ENCODE assay signal across 6 cellular contexts in genomic region chr1:109668123-109668800, GRCh38. TPM values are rescaled to one million over a fixed set of nuclear protein-coding genes. Genes with fewer than 3 reads are reported as not detected.
DNase-seq lines count a peak whose midpoint lies in the region; ATAC-seq and TF ChIP-seq lines count a peak whose summit lies in the region.

No MANE protein-coding gene starts in this region.

- no peaks in the 10 kb centered on the region for H3K27me3 Mint-ChIP-seq in activated T-cell treated with anti-CD3 and anti-CD28 coated beads, Interleukin-2, amount 50 U/mL, for 4 hours (ENCODE audit: low read depth)

- peaks cover 27% of the 10 kb centered on the region for H3K4me1 Mint-ChIP-seq in activated T-cell treated with anti-CD3 and anti-CD28 coated beads, Interleukin-2, amount 50 U/mL, for 4 hours (ENCODE audit: low read depth)

- H3K4me3 ChIP-seq in iPS-15b (ENCODE audit: low read depth, low read length) = peak overlapping the region; percentile 43
- peak overlapping the region; percentile 56 for H3K4me3 ChIP-seq in upper lobe of right lung

- intact Hi-C loops in upper lobe of right lung (cut with DNase I) = no loop called here

- H3K4me1 ChIP-seq in iPS-15b (ENCODE audit: control insufficient read depth, insufficient read depth, low read length) (no peaks in the 10 kb centered on the region), upper lobe of right lung (peaks cover 9% of the 10 kb centered on the region)

- H3K9ac ChIP-seq in iPS-15b (ENCODE audit: low read depth, low read length) = no peak overlapping the region

- H3K27me3 ChIP-seq in iPS-15b (ENCODE audit: control insufficient read depth, insufficient read depth, low read length) = no peaks in the 10 kb centered on the region
- no peaks in the 10 kb centered on the region for H3K27me3 ChIP-seq in upper lobe of right lung

- H3K36me3 Mint-ChIP-seq in activated T-cell treated with anti-CD3 and anti-CD28 coated beads, Interleukin-2, amount 50 U/mL, for 4 hours (ENCODE audit: insufficient read depth) = no peaks in the 10 kb centered on the region

- no peak overlapping the region for H3K27ac ChIP-seq in upper lobe of right lung

- ATAC-seq in activated T-cell treated with anti-CD3 and anti-CD28 coated beads, Interleukin-2, amount 50 U/mL, for 4 hours = peak; percentile 38 to 42
- peak; percentile 3 for ATAC-seq in upper lobe of right lung

- peak overlapping the region; percentile 72 for H3K4me3 Mint-ChIP-seq in activated T-cell treated with anti-CD3 and anti-CD28 coated beads, Interleukin-2, amount 50 U/mL, for 4 hours

- no peaks in the 10 kb centered on the region for H3K36me3 ChIP-seq in iPS-15b (ENCODE audit: control insufficient read depth, insufficient read depth, low read length)
- H3K36me3 ChIP-seq in upper lobe of right lung = no peaks in the 10 kb centered on the region

- no peaks in the 10 kb centered on the region for H3K9me3 Mint-ChIP-seq in activated T-cell treated with anti-CD3 and anti-CD28 coated beads, Interleukin-2, amount 50 U/mL, for 4 hours

- no peak for DNase-seq in activated T-cell treated with anti-CD3 and anti-CD28 coated beads, Interleukin-2, amount 50 U/mL, for 4 hours
- DNase-seq in activated T-cell treated with anti-CD3 and anti-CD28 coated beads for 4 hours (no peak), upper lobe of right lung (no peak), SW480 (ENCODE audit: low spot score) (no peak), NCI-H2171 (lab: John Stamatoyannopoulos, UW) (no peak)

- H3K9me3 ChIP-seq in iPS-15b (ENCODE audit: control insufficient read depth, insufficient read depth, low read length) (no peaks in the 10 kb centered on the region), upper lobe of right lung (no peaks in the 10 kb centered on the region)

- no peak for TF ChIP-seq CTCF in upper lobe of right lung (IDR thresholded peaks at IDR 0.05)

RNA-seq across cellular contexts. Expression of gene GSTM2, which starts 0.4 kb away (rescaled TPM):
- 1 to 10 TPM; 4.0 to 5.3 (median 4.4) TPM for total RNA-seq in activated T-cell treated with anti-CD3 and anti-CD28 coated beads, Interleukin-2, amount 50 U/mL, for 4 hours
- 37.3 TPM for total RNA-seq in upper lobe of right lung

RNA-seq across cellular contexts. Expression of gene GSTM4, which starts 12.4 kb away (rescaled TPM):
- total RNA-seq in activated T-cell treated with anti-CD3 and anti-CD28 coated beads, Interleukin-2, amount 50 U/mL, for 4 hours = 1 to 10 TPM; 3.7 to 6.9 (median 4.1) TPM
- total RNA-seq in upper lobe of right lung = 17.2 TPM

RNA-seq across cellular contexts. Expression of gene GSTM1, which starts 19.4 kb away (rescaled TPM):
- 10 to 100 TPM in 2 of 3 donors, not detected in 1; 30.4 to 60.0 TPM for total RNA-seq in activated T-cell treated with anti-CD3 and anti-CD28 coated beads, Interleukin-2, amount 50 U/mL, for 4 hours
- not detected for total RNA-seq in upper lobe of right lung

RNA-seq across cellular contexts. Expression of gene GSTM5, which starts 43.8 kb away (rescaled TPM):
- under 1 TPM in 1 of 3 donors, not detected in 2; 0.05 TPM for total RNA-seq in activated T-cell treated with anti-CD3 and anti-CD28 coated beads, Interleukin-2, amount 50 U/mL, for 4 hours
- 18.1 TPM for total RNA-seq in upper lobe of right lung

RNA-seq across cellular contexts. Expression of gene AMPD2, which starts 48.6 kb away (rescaled TPM):
- total RNA-seq in activated T-cell treated with anti-CD3 and anti-CD28 coated beads, Interleukin-2, amount 50 U/mL, for 4 hours = 100 to 1,000 TPM; 150 to 165 (median 151) TPM
- 56.9 TPM for total RNA-seq in upper lobe of right lung
